In the genomic region with DNA sequence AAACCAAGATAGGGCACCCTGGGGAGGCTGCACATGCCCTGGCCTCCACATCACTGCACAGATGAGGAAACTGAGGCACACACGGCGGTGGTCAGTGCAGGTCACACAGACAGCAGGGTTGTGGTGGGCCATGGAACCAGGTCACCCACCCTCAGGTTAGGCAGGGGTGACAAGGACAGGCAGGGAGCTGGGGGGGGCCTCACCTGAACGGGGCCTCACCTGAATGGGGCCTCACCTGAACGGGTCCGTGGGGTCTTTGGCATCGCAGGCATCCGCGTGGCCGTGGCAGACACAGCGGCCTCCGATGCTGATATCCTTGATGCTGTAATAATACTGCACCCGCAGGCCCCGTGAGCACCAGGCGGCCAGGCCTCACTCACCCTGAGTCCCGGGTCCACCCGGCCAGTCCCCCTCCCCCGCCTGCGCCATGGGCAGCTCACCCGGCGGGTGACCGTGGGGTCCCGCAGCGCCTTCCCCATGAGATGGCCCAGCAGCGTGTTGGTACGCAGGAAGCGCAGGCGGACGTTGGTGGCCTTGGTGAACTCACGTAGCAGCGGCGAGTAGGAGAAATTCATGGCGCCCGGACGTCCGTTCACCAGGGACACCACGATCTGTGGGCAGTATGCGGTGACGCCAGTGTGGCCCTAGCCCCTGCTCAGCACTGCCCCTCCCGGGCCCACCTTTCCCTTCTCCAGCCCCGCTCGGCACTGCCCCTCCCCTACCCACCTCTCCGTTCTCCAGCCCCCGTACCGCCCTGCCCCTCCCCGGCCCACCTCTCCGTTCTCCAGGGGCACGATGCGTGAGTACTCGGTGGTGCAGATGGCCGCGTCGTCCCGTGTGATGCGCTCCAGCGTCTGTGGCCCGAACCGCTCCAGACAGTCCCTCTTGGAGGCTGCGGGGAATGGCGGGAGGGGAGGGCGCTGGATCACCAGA, we compare ENCODE assay signal across 18 cellular contexts. TPM values are rescaled to one million over a fixed set of nuclear protein-coding genes. Genes with fewer than 3 reads are reported as not detected.
DNase-seq lines count a peak whose midpoint lies in the region; ATAC-seq and TF ChIP-seq lines count a peak whose summit lies in the region.
"Had no signal": no experiment of that assay in that cellular context is flagged by ENCODE, and none has a peak within 500 bp of the region (broad histone marks: within the 10 kb centered on the region; RNA-seq: fewer than 3 reads in every experiment).

No MANE protein-coding gene starts in this region.

- H3K9me3 ChIP-seq in right atrium auricular region (no peaks in the 10 kb centered on the region), sigmoid colon (no peaks in the 10 kb centered on the region), colonic mucosa (no peaks in the 10 kb centered on the region)

- CTCF ChIA-PET in GM10248 (lab: Yijun Ruan, JAX): no interaction called here

- no peaks in the 10 kb centered on the region for H3K4me1 Mint-ChIP-seq in stimulated activated naive CD8-positive, alpha-beta T cell treated with anti-CD3 and anti-CD28 coated beads, Interleukin-15, amount 100 ng/mL, for 72 hours
- H3K4me1 Mint-ChIP-seq: activated CD8-positive, alpha-beta memory T cell treated with anti-CD3 and anti-CD28 coated beads, Interleukin-2, amount 10 ng/mL, durations not matched to agents 7 days and 5 days had no signal

- no peak for DNase-seq in stimulated activated naive CD8-positive, alpha-beta T cell treated with anti-CD3 and anti-CD28 coated beads, Interleukin-15, amount 100 ng/mL, for 72 hours
- no peak for DNase-seq in stimulated activated naive CD8-positive, alpha-beta T cell treated with anti-CD3 and anti-CD28 coated beads, Interleukin-15, Interleukin-2, amounts not matched to agents 100 U/mL and 50 U/mL, for 24 hours
- DNase-seq in right atrium auricular region (ENCODE audit: low spot score) (no peak), sigmoid colon (no peak), DMS79 (lab: John Stamatoyannopoulos, UW) (no peak), NCI-H345 (lab: John Stamatoyannopoulos, UW) (no peak), GM10248 (ENCODE audit: extremely low spot score) (no peak), colonic mucosa (no peak)
- DNase-seq: activated CD8-positive, alpha-beta memory T cell treated with anti-CD3 and anti-CD28 coated beads, Interleukin-2, amount 10 ng/mL, durations not matched to agents 7 days and 5 days; activated gamma-delta T cell; effector CD4-positive, alpha-beta T cell; GF-D8; Kasumi-1; NCI-H1417; NCI-H82 had no signal

- TF ChIP-seq CTCF in right atrium auricular region (IDR thresholded peaks at IDR 0.05) (no peak), sigmoid colon (IDR thresholded peaks at IDR 0.05) (no peak), GM10248 (IDR thresholded peaks at IDR 0.05; ENCODE audit: control extremely low read depth, extremely low read depth, low read depth, missing control alignments) (no peak), colonic mucosa (IDR thresholded peaks at IDR 0.05) (no peak)

- H3K4me3 ChIP-seq in right atrium auricular region (no peak overlapping the region), sigmoid colon (no peak overlapping the region), colonic mucosa (no peak overlapping the region)
- H3K4me3 ChIP-seq: BLaER1 treated with 17β-estradiol and CSF1 and Interleukin-3, amounts not matched to agents 10 nM and 100 nM had no signal

- no peak for TF ChIP-seq EP300 in sigmoid colon (IDR thresholded peaks at IDR 0.05)

- H3K4me1 ChIP-seq in right atrium auricular region: peaks cover 0 to 47% of the 10 kb centered on the region in 2 donors
- peaks cover 0 to 50% (median 48%) of the 10 kb centered on the region in 4 donors for H3K4me1 ChIP-seq in sigmoid colon
- H3K4me1 ChIP-seq in colonic mucosa: peaks cover 4% of the 10 kb centered on the region

- intact Hi-C loops in sigmoid colon (cut with DNase I) (loop anchor here (1.0 kb wide), 1 partner anchor 25 kb away; no protein-coding TSS in a partner anchor), colonic mucosa (cut with DNase I) (no loop called here)

- peak; percentile 34 for ATAC-seq in stimulated activated naive CD8-positive, alpha-beta T cell treated with anti-CD3 and anti-CD28 coated beads, Interleukin-15, amount 100 ng/mL, for 72 hours
- ATAC-seq in stimulated activated naive CD8-positive, alpha-beta T cell treated with anti-CD3 and anti-CD28 coated beads, Interleukin-15, Interleukin-2, amounts not matched to agents 100 U/mL and 50 U/mL, for 24 hours: no peak
- ATAC-seq: activated CD8-positive, alpha-beta memory T cell treated with anti-CD3 and anti-CD28 coated beads, Interleukin-2, amount 10 ng/mL, durations not matched to agents 7 days and 5 days had no signal

- H3K27ac ChIP-seq in right atrium auricular region (peak overlapping the region; percentile 90 to 92), sigmoid colon (peak overlapping the region; percentile 90 to 99 (median 94)), colonic mucosa (no peak overlapping the region)
- H3K27ac ChIP-seq: BLaER1 treated with 17β-estradiol and CSF1 and Interleukin-3, amounts not matched to agents 10 nM and 100 nM had no signal

- H3K27me3 Mint-ChIP-seq in stimulated activated naive CD8-positive, alpha-beta T cell treated with anti-CD3 and anti-CD28 coated beads, Interleukin-15, amount 100 ng/mL, for 72 hours: peaks cover 4% of the 10 kb centered on the region
- H3K27me3 Mint-ChIP-seq: activated CD8-positive, alpha-beta memory T cell treated with anti-CD3 and anti-CD28 coated beads, Interleukin-2, amount 10 ng/mL, durations not matched to agents 7 days and 5 days; stimulated activated naive CD8-positive, alpha-beta T cell treated with anti-CD3 and anti-CD28 coated beads, Interleukin-15, Interleukin-2, amounts not matched to agents 100 ng/mL and 50 ng/mL, for 24 hours had no signal

- POLR2A ChIA-PET in GM10248 (lab: Yijun Ruan, JAX): no interaction called here

- no peak for TF ChIP-seq POLR2A in sigmoid colon (IDR thresholded peaks at IDR 0.05)

- no peak overlapping the region for H3K27ac Mint-ChIP-seq in stimulated activated naive CD8-positive, alpha-beta T cell treated with anti-CD3 and anti-CD28 coated beads, Interleukin-15, amount 100 ng/mL, for 72 hours
- H3K27ac Mint-ChIP-seq: activated CD8-positive, alpha-beta memory T cell treated with anti-CD3 and anti-CD28 coated beads, Interleukin-2, amount 10 ng/mL, durations not matched to agents 7 days and 5 days; stimulated activated naive CD8-positive, alpha-beta T cell treated with anti-CD3 and anti-CD28 coated beads, Interleukin-15, Interleukin-2, amounts not matched to agents 100 ng/mL and 50 ng/mL, for 24 hours had no signal

- H3K9me3 Mint-ChIP-seq in stimulated activated naive CD8-positive, alpha-beta T cell treated with anti-CD3 and anti-CD28 coated beads, Interleukin-15, amount 100 ng/mL, for 72 hours: peaks cover 14 to 16% of the 10 kb centered on the region in 2 donors

- no peak overlapping the region for H3K4me3 Mint-ChIP-seq in stimulated activated naive CD8-positive, alpha-beta T cell treated with anti-CD3 and anti-CD28 coated beads, Interleukin-15, amount 100 ng/mL, for 72 hours
- H3K4me3 Mint-ChIP-seq: activated CD8-positive, alpha-beta memory T cell treated with anti-CD3 and anti-CD28 coated beads, Interleukin-2, amount 10 ng/mL, durations not matched to agents 7 days and 5 days; neural crest cell; stimulated activated naive CD8-positive, alpha-beta T cell treated with anti-CD3 and anti-CD28 coated beads, Interleukin-15, Interleukin-2, amounts not matched to agents 100 ng/mL and 50 ng/mL, for 24 hours had no signal

- 92% methylated on average over 60 of the region's 60 CpGs for WGBS in sigmoid colon, 2 donors

- H3K27me3 ChIP-seq in right atrium auricular region (no peaks in the 10 kb centered on the region), sigmoid colon (no peaks in the 10 kb centered on the region), colonic mucosa (no peaks in the 10 kb centered on the region)
- H3K27me3 ChIP-seq: BLaER1 treated with 17β-estradiol and CSF1 and Interleukin-3, amounts not matched to agents 10 nM and 100 nM had no signal

- H3K9ac ChIP-seq in colonic mucosa (ENCODE audit: low read depth in 2 of 2, low read length in 2 of 2): no peak overlapping the region
- H3K9ac ChIP-seq: BLaER1 treated with 17β-estradiol and CSF1 and Interleukin-3, amounts not matched to agents 10 nM and 100 nM had no signal

- peaks cover 24% of the 10 kb centered on the region for H3K36me3 ChIP-seq in right atrium auricular region
- peaks cover 14 to 44% (median 30%) of the 10 kb centered on the region in 4 donors for H3K36me3 ChIP-seq in sigmoid colon
- no peaks in the 10 kb centered on the region for H3K36me3 ChIP-seq in colonic mucosa

RNA-seq across cellular contexts. Expression of a gene that starts 15.4 kb away (rescaled TPM):
- 10 to 100 TPM; 61.1 to 69.4 TPM for total RNA-seq in right atrium auricular region
- 100 to 1,000 TPM in 3 of 4 donors, 10 to 100 TPM in 1; 53.5 to 409 (median 134) TPM for total RNA-seq in sigmoid colon
- 10 to 100 TPM in 1 of 3 donors, 1 to 10 TPM in 2; 1.8 to 56.5 (median 3.2) TPM for polyA plus RNA-seq in sigmoid colon
- total RNA-seq in colonic mucosa: 10 to 100 TPM; 32.5 to 35.5 TPM

RNA-seq across cellular contexts. Expression of a gene that starts 35.2 kb away (rescaled TPM):
- total RNA-seq in right atrium auricular region (1,000 to 10,000 TPM; 1,510 to 1,937 TPM), sigmoid colon (1,000 to 10,000 TPM; 2,383 to 8,235 (median 5,456) TPM), colonic mucosa (1,000 to 10,000 TPM; 1,359 to 1,579 TPM)
- 1,000 to 10,000 TPM; 2,794 to 6,260 (median 4,441) TPM for polyA plus RNA-seq in sigmoid colon

RNA-seq across cellular contexts. Expression of a gene that starts 48.9 kb away (rescaled TPM):
- 100 to 1,000 TPM in 1 of 2 donors, 10 to 100 TPM in 1; 95.9 to 128 TPM for total RNA-seq in right atrium auricular region
- total RNA-seq in sigmoid colon: 100 to 1,000 TPM; 100 to 130 (median 119) TPM
- polyA plus RNA-seq in sigmoid colon: 100 to 1,000 TPM in 1 of 3 donors, 10 to 100 TPM in 2; 61.3 to 102 (median 77.7) TPM
- total RNA-seq in colonic mucosa: 100 to 1,000 TPM in 1 of 2 donors, 10 to 100 TPM in 1; 70.5 to 109 TPM

RNA-seq across cellular contexts. Expression of a gene that starts 55.4 kb away (rescaled TPM):
- total RNA-seq in right atrium auricular region (10 to 100 TPM; 10.8 to 17.7 TPM), sigmoid colon (1 to 10 TPM; 1.8 to 6.5 (median 4.2) TPM), colonic mucosa (10 to 100 TPM in 1 of 2 donors, 1 to 10 TPM in 1; 7.8 to 10.5 TPM)
- 1 to 10 TPM; 3.5 to 6.9 (median 3.6) TPM for polyA plus RNA-seq in sigmoid colon
